1 cellular context compared by ENCODE assay signal in the genomic region with DNA sequence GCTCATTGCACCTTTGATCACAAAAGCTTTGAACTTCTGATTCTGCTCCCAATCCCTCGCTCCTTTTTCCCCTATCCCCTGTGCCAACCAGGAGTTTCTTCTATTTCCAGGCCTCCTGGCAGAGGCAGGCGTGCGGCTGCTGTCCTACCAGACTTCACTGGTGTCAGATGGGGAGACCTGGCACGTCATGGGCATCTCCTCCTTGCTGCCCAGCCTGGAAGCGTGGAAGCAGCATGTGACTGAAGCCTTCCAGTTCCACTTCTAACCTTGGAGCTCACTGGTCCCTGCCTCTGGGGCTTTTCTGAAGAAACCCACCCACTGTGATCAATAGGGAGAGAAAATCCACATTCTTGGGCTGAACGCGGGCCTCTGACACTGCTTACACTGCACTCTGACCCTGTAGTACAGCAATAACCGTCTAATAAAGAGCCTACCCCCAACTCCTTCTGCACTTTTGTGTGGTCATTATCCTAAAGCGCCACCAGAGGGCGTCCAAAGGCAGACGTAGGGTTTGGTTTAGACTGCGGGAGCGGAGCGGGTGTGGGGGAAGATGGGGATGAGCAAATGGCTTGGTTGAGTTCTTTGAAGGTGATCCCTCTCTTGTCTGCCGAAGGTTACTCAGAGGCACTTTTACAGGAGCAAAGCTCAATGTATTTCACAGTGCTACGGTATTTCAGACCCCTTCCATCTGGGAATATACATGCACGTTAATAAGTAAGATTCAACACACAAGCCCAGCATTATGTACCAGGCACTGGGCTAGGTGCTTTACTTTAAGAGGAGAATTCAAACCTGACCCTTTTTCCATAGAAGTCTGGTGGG.
TF ChIP-seq lines count a peak whose summit lies in the region.

No MANE protein-coding gene starts in this region.

TF ChIP-seq in HepG2, 621 proteins besides CTCF, POLR2A, EP300 and RAD21 (continued from another document and continues in another):
- TF ChIP-seq ZBTB42 (CRISPR knock-in tag; IDR thresholded peaks at IDR 0.05): no peak
- no peak for TF ChIP-seq ADNP (CRISPR knock-in tag; IDR thresholded peaks at IDR 0.05)
- TF ChIP-seq ZNF83 (CRISPR knock-in tag; IDR thresholded peaks at IDR 0.05; ENCODE audit: borderline replicate concordance): no peak
- TF ChIP-seq SOX13 (IDR thresholded peaks at IDR 0.05): no peak
- no peak for TF ChIP-seq SOX13 (CRISPR knock-in tag; conservative IDR thresholded peaks at IDR 0.05 in 1 of 2, IDR thresholded peaks at IDR 0.05 in 1 of 2)
- TF ChIP-seq, protein P1, sequence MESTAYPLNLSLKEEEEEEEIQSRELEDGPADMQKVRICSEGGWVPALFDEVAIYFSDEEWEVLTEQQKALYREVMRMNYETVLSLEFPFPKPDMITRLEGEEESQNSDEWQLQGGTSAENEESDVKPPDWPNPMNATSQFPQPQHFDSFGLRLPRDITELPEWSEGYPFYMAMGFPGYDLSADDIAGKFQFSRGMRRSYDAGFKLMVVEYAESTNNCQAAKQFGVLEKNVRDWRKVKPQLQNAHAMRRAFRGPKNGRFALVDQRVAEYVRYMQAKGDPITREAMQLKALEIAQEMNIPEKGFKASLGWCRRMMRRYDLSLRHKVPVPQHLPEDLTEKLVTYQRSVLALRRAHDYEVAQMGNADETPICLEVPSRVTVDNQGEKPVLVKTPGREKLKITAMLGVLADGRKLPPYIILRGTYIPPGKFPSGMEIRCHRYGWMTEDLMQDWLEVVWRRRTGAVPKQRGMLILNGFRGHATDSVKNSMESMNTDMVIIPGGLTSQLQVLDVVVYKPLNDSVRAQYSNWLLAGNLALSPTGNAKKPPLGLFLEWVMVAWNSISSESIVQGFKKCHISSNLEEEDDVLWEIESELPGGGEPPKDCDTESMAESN (CRISPR knock-in tag; conservative IDR thresholded peaks at IDR 0.05): peak; percentile 35; the same call in 1 of the 2 replicates
- TF ChIP-seq RORA (CRISPR knock-in tag; IDR thresholded peaks at IDR 0.05): no peak
- TF ChIP-seq, protein P2, sequence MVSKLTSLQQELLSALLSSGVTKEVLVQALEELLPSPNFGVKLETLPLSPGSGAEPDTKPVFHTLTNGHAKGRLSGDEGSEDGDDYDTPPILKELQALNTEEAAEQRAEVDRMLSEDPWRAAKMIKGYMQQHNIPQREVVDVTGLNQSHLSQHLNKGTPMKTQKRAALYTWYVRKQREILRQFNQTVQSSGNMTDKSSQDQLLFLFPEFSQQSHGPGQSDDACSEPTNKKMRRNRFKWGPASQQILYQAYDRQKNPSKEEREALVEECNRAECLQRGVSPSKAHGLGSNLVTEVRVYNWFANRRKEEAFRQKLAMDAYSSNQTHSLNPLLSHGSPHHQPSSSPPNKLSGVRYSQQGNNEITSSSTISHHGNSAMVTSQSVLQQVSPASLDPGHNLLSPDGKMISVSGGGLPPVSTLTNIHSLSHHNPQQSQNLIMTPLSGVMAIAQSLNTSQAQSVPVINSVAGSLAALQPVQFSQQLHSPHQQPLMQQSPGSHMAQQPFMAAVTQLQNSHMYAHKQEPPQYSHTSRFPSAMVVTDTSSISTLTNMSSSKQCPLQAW (CRISPR knock-in tag; IDR thresholded peaks at IDR 0.05): 0 out of 2 replicates have a peak, but pooled peaks have one; percentile 39
- TF ChIP-seq ASH2L (IDR thresholded peaks at IDR 0.05; ENCODE audit: insufficient read length, low read depth, low read length): no peak
- TF ChIP-seq, protein P3, sequence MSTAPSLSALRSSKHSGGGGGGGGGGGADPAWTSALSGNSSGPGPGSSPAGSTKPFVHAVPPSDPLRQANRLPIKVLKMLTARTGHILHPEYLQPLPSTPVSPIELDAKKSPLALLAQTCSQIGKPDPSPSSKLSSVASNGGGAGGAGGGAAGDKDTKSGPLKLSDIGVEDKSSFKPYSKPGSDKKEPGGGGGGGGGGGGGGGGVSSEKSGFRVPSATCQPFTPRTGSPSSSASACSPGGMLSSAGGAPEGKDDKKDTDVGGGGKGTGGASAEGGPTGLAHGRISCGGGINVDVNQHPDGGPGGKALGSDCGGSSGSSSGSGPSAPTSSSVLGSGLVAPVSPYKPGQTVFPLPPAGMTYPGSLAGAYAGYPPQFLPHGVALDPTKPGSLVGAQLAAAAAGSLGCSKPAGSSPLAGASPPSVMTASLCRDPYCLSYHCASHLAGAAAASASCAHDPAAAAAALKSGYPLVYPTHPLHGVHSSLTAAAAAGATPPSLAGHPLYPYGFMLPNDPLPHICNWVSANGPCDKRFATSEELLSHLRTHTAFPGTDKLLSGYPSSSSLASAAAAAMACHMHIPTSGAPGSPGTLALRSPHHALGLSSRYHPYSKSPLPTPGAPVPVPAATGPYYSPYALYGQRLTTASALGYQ (CRISPR knock-in tag; IDR thresholded peaks at IDR 0.05): no peak
- no peak for TF ChIP-seq MXI1 (IDR thresholded peaks at IDR 0.05; ENCODE audit: borderline replicate concordance, low read depth, low read length)
- TF ChIP-seq, protein P4, sequence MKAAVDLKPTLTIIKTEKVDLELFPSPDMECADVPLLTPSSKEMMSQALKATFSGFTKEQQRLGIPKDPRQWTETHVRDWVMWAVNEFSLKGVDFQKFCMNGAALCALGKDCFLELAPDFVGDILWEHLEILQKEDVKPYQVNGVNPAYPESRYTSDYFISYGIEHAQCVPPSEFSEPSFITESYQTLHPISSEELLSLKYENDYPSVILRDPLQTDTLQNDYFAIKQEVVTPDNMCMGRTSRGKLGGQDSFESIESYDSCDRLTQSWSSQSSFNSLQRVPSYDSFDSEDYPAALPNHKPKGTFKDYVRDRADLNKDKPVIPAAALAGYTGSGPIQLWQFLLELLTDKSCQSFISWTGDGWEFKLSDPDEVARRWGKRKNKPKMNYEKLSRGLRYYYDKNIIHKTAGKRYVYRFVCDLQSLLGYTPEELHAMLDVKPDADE (CRISPR knock-in tag; IDR thresholded peaks at IDR 0.05): no peak
- TF ChIP-seq ZNF616 (CRISPR knock-in tag; IDR thresholded peaks at IDR 0.05; ENCODE audit: low read depth): no peak
- TF ChIP-seq, protein P5, sequence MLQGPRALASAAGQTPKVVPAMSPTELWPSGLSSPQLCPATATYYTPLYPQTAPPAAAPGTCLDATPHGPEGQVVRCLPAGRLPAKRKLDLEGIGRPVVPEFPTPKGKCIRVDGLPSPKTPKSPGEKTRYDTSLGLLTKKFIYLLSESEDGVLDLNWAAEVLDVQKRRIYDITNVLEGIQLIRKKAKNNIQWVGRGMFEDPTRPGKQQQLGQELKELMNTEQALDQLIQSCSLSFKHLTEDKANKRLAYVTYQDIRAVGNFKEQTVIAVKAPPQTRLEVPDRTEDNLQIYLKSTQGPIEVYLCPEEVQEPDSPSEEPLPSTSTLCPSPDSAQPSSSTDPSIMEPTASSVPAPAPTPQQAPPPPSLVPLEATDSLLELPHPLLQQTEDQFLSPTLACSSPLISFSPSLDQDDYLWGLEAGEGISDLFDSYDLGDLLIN (CRISPR knock-in tag; IDR thresholded peaks at IDR 0.05; ENCODE audit: borderline replicate concordance): no peak
- TF ChIP-seq MED13 (CRISPR knock-in tag; IDR thresholded peaks at IDR 0.05): no peak
- TF ChIP-seq GTF2F1 (IDR thresholded peaks at IDR 0.05; ENCODE audit: low read length): no peak
- TF ChIP-seq, protein P6, sequence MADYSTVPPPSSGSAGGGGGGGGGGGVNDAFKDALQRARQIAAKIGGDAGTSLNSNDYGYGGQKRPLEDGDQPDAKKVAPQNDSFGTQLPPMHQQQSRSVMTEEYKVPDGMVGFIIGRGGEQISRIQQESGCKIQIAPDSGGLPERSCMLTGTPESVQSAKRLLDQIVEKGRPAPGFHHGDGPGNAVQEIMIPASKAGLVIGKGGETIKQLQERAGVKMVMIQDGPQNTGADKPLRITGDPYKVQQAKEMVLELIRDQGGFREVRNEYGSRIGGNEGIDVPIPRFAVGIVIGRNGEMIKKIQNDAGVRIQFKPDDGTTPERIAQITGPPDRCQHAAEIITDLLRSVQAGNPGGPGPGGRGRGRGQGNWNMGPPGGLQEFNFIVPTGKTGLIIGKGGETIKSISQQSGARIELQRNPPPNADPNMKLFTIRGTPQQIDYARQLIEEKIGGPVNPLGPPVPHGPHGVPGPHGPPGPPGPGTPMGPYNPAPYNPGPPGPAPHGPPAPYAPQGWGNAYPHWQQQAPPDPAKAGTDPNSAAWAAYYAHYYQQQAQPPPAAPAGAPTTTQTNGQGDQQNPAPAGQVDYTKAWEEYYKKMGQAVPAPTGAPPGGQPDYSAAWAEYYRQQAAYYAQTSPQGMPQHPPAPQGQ (CRISPR knock-in tag; IDR thresholded peaks at IDR 0.05; ENCODE audit: borderline replicate concordance): no peak
- no peak for TF ChIP-seq TCF7 (IDR thresholded peaks at IDR 0.05; ENCODE audit: low read depth)
- TF ChIP-seq, protein P7, sequence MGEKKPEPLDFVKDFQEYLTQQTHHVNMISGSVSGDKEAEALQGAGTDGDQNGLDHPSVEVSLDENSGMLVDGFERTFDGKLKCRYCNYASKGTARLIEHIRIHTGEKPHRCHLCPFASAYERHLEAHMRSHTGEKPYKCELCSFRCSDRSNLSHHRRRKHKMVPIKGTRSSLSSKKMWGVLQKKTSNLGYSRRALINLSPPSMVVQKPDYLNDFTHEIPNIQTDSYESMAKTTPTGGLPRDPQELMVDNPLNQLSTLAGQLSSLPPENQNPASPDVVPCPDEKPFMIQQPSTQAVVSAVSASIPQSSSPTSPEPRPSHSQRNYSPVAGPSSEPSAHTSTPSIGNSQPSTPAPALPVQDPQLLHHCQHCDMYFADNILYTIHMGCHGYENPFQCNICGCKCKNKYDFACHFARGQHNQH (CRISPR knock-in tag; IDR thresholded peaks at IDR 0.05): no peak
- no peak for TF ChIP-seq ZNF607 (CRISPR knock-in tag; IDR thresholded peaks at IDR 0.05; ENCODE audit: borderline replicate concordance)
- TF ChIP-seq ZNF331 (CRISPR knock-in tag; IDR thresholded peaks at IDR 0.05): 0 out of 2 replicates have a peak, but pooled peaks have one; percentile 9
- TF ChIP-seq ZBTB21 (CRISPR knock-in tag; IDR thresholded peaks at IDR 0.05): no peak
- no peak for TF ChIP-seq ESRRA (CRISPR knock-in tag; IDR thresholded peaks at IDR 0.05; ENCODE audit: low read depth)
- TF ChIP-seq ZNF775 (CRISPR knock-in tag; IDR thresholded peaks at IDR 0.05; ENCODE audit: borderline replicate concordance): no peak
- TF ChIP-seq SAFB2 (CRISPR knock-in tag; IDR thresholded peaks at IDR 0.05; ENCODE audit: borderline replicate concordance, low read depth): no peak
- TF ChIP-seq PLRG1 (conservative IDR thresholded peaks at IDR 0.05): no peak
- no peak for TF ChIP-seq HES4 (CRISPR knock-in tag; IDR thresholded peaks at IDR 0.05; ENCODE audit: borderline replicate concordance)
- TF ChIP-seq ZNF24 (IDR thresholded peaks at IDR 0.05): no peak
- peak; percentile 25; the same call in 1 of the 2 replicates for TF ChIP-seq THAP11 (CRISPR knock-in tag; IDR thresholded peaks at IDR 0.05)
- TF ChIP-seq, protein P8, sequence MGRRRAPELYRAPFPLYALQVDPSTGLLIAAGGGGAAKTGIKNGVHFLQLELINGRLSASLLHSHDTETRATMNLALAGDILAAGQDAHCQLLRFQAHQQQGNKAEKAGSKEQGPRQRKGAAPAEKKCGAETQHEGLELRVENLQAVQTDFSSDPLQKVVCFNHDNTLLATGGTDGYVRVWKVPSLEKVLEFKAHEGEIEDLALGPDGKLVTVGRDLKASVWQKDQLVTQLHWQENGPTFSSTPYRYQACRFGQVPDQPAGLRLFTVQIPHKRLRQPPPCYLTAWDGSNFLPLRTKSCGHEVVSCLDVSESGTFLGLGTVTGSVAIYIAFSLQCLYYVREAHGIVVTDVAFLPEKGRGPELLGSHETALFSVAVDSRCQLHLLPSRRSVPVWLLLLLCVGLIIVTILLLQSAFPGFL (CRISPR knock-in tag; IDR thresholded peaks at IDR 0.05): no peak
- no peak for TF ChIP-seq NCOA2 (CRISPR knock-in tag; IDR thresholded peaks at IDR 0.05)
- TF ChIP-seq, protein P9, sequence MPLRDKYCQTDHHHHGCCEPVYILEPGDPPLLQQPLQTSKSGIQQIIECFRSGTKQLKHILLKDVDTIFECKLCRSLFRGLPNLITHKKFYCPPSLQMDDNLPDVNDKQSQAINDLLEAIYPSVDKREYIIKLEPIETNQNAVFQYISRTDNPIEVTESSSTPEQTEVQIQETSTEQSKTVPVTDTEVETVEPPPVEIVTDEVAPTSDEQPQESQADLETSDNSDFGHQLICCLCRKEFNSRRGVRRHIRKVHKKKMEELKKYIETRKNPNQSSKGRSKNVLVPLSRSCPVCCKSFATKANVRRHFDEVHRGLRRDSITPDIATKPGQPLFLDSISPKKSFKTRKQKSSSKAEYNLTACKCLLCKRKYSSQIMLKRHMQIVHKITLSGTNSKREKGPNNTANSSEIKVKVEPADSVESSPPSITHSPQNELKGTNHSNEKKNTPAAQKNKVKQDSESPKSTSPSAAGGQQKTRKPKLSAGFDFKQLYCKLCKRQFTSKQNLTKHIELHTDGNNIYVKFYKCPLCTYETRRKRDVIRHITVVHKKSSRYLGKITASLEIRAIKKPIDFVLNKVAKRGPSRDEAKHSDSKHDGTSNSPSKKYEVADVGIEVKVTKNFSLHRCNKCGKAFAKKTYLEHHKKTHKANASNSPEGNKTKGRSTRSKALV (CRISPR knock-in tag; IDR thresholded peaks at IDR 0.05): 0 out of 2 replicates have a peak, but pooled peaks have one; percentile 24
- TF ChIP-seq ZNF224 (CRISPR knock-in tag; IDR thresholded peaks at IDR 0.05): no peak
- TF ChIP-seq FOXK2 (IDR thresholded peaks at IDR 0.05): no peak
- TF ChIP-seq ZNF496 (CRISPR knock-in tag; IDR thresholded peaks at IDR 0.05; ENCODE audit: insufficient replicate concordance): no peak
- TF ChIP-seq, protein P10, sequence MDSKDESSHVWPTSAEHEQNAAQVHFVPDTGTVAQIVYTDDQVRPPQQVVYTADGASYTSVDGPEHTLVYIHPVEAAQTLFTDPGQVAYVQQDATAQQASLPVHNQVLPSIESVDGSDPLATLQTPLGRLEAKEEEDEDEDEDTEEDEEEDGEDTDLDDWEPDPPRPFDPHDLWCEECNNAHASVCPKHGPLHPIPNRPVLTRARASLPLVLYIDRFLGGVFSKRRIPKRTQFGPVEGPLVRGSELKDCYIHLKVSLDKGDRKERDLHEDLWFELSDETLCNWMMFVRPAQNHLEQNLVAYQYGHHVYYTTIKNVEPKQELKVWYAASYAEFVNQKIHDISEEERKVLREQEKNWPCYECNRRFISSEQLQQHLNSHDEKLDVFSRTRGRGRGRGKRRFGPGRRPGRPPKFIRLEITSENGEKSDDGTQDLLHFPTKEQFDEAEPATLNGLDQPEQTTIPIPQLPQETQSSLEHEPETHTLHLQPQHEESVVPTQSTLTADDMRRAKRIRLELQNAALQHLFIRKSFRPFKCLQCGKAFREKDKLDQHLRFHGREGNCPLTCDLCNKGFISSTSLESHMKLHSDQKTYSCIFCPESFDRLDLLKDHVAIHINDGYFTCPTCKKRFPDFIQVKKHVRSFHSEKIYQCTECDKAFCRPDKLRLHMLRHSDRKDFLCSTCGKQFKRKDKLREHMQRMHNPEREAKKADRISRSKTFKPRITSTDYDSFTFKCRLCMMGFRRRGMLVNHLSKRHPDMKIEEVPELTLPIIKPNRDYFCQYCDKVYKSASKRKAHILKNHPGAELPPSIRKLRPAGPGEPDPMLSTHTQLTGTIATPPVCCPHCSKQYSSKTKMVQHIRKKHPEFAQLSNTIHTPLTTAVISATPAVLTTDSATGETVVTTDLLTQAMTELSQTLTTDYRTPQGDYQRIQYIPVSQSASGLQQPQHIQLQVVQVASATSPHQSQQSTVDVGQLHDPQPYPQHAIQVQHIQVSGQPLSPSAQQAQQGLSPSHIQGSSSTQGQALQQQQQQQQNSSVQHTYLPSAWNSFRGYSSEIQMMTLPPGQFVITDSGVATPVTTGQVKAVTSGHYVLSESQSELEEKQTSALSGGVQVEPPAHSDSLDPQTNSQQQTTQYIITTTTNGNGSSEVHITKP (CRISPR knock-in tag; IDR thresholded peaks at IDR 0.05; ENCODE audit: low read depth): no peak
- TF ChIP-seq, protein P11, sequence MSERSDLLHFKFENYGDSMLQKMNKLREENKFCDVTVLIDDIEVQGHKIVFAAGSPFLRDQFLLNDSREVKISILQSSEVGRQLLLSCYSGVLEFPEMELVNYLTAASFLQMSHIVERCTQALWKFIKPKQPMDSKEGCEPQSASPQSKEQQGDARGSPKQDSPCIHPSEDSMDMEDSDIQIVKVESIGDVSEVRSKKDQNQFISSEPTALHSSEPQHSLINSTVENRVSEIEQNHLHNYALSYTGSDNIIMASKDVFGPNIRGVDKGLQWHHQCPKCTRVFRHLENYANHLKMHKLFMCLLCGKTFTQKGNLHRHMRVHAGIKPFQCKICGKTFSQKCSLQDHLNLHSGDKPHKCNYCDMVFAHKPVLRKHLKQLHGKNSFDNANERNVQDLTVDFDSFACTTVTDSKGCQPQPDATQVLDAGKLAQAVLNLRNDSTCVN (CRISPR knock-in tag; IDR thresholded peaks at IDR 0.05; ENCODE audit: borderline replicate concordance): peak; percentile 63; the same call in 1 of the 2 replicates
